In genomic region chr2:123993728-123994323, GRCh38 we compare ENCODE assay signal across 8 cellular contexts. TPM values are rescaled to one million over a fixed set of nuclear protein-coding genes. Genes with fewer than 3 reads are reported as not detected.
DNase-seq lines count a peak whose midpoint lies in the region; ATAC-seq and TF ChIP-seq lines count a peak whose summit lies in the region.

No MANE protein-coding gene starts in this region.

- peak; percentile 13 for DNase-seq in A172 (ENCODE audit: low spot score)
- no peak for DNase-seq in GM06990 (ENCODE audit: extremely low read depth, insufficient read length)
- peak; percentile 47 for DNase-seq in NT2/D1 (ENCODE audit: low read depth, low spot score)
- peak; percentile 82 for DNase-seq in endodermal cell
- no peak for DNase-seq in effector memory CD4-positive, alpha-beta T cell

- H3K36me3 Mint-ChIP-seq in endodermal cell (ENCODE audit: low read depth) (no peaks in the 10 kb centered on the region), nephron (ENCODE audit: low read depth) (no peaks in the 10 kb centered on the region)

- WGBS in endodermal cell (ENCODE audit: insufficient coverage in 1 of 2, insufficient read length in 1 of 2), 2 experiments: 62 to 66% methylated on average over 6 to 8 of the region's 8 CpGs

- H3K9me3 Mint-ChIP-seq in endodermal cell (peaks cover 3% of the 10 kb centered on the region), nephron (peaks cover 7% of the 10 kb centered on the region)

- H3K27me3 ChIP-seq in GM06990 (replicated peaks; ENCODE audit: control insufficient read depth, insufficient read depth, low read length) (no peaks in the 10 kb centered on the region), NT2/D1 (ENCODE audit: insufficient read depth, insufficient read length) (no peaks in the 10 kb centered on the region), endodermal cell (ENCODE audit: control insufficient read depth, insufficient read depth, low read length, poor library complexity, severe bottlenecking) (no peaks in the 10 kb centered on the region)
- H3K27me3 ChIP-seq in effector memory CD4-positive, alpha-beta T cell (replicated peaks; ENCODE audit: control insufficient read depth, insufficient read depth, low read length, poor library complexity, severe bottlenecking): no peaks in the 10 kb centered on the region

- no peaks in the 10 kb centered on the region for H3K36me3 ChIP-seq in GM06990 (ENCODE audit: control insufficient read depth, insufficient read depth, low read length)
- no peaks in the 10 kb centered on the region for H3K36me3 ChIP-seq in NT2/D1 (ENCODE audit: insufficient read depth, insufficient read length, low read length)
- no peaks in the 10 kb centered on the region for H3K36me3 ChIP-seq in endodermal cell (ENCODE audit: control insufficient read depth, insufficient read depth, low read length)
- H3K36me3 ChIP-seq in effector memory CD4-positive, alpha-beta T cell (ENCODE audit: control insufficient read depth, insufficient read depth, low read length): no peaks in the 10 kb centered on the region

- no peaks in the 10 kb centered on the region for H3K27me3 Mint-ChIP-seq in endodermal cell (ENCODE audit: insufficient read depth)
- no peaks in the 10 kb centered on the region for H3K27me3 Mint-ChIP-seq in nephron (ENCODE audit: low read depth)

- no peak overlapping the region for H3K27ac ChIP-seq in endodermal cell (ENCODE audit: low read depth, low read length)
- H3K27ac ChIP-seq in effector memory CD4-positive, alpha-beta T cell (ENCODE audit: insufficient read depth, low read length, poor library complexity, severe bottlenecking): no peak overlapping the region

- TF ChIP-seq CTCF in GM06990 (IDR thresholded peaks at IDR 0.05; ENCODE audit: insufficient read depth, low read length, poor library complexity, severe bottlenecking) (peak; percentile 37), endodermal cell (conservative IDR thresholded peaks at IDR 0.05) (peak; percentile 85), nephron (IDR thresholded peaks at IDR 0.05; ENCODE audit: unreplicated experiment in 3 of 3) (peak; percentile 36 to 67 (median 46))

- H3K4me3 ChIP-seq in GM06990 (replicated peaks; ENCODE audit: low read depth, low read length) (no peak overlapping the region), NT2/D1 (ENCODE audit: insufficient read length, low read depth) (no peak overlapping the region), endodermal cell (ENCODE audit: low read length) (no peak overlapping the region)
- no peak overlapping the region for H3K4me3 ChIP-seq in effector memory CD4-positive, alpha-beta T cell (ENCODE audit: insufficient read depth, low read depth, low read length, poor library complexity, severe bottlenecking)

- no peaks in the 10 kb centered on the region for H3K4me1 ChIP-seq in NT2/D1 (ENCODE audit: insufficient read depth, insufficient read length)
- no peaks in the 10 kb centered on the region for H3K4me1 ChIP-seq in endodermal cell (ENCODE audit: control insufficient read depth, insufficient read depth, low read length)
- no peaks in the 10 kb centered on the region for H3K4me1 ChIP-seq in effector memory CD4-positive, alpha-beta T cell (ENCODE audit: control insufficient read depth, insufficient read depth, low read length, poor library complexity, severe bottlenecking)

- H3K27ac Mint-ChIP-seq in endodermal cell (no peak overlapping the region), nephron (no peak overlapping the region)

- H3K9ac ChIP-seq in NT2/D1 (ENCODE audit: insufficient read length, low read depth): no peak overlapping the region
- no peak overlapping the region for H3K9ac ChIP-seq in endodermal cell (ENCODE audit: extremely low read depth, low read length, poor library complexity, severe bottlenecking)

- peak; percentile 92 for ATAC-seq in HG02759 (IDR thresholded peaks at IDR 0.05; ENCODE audit: unreplicated experiment)
- no peak for ATAC-seq in GM21381 (IDR thresholded peaks at IDR 0.05; ENCODE audit: unreplicated experiment)

- H3K4me3 Mint-ChIP-seq in endodermal cell: no peak overlapping the region
- no peak overlapping the region for H3K4me3 Mint-ChIP-seq in nephron

- H3K4me1 Mint-ChIP-seq in endodermal cell (no peaks in the 10 kb centered on the region), nephron (no peaks in the 10 kb centered on the region)

- H3K9me3 ChIP-seq in NT2/D1 (ENCODE audit: insufficient read depth, low read length) (no peaks in the 10 kb centered on the region), endodermal cell (ENCODE audit: control insufficient read depth, low read length) (peaks cover 11% of the 10 kb centered on the region)
- no peaks in the 10 kb centered on the region for H3K9me3 ChIP-seq in effector memory CD4-positive, alpha-beta T cell (ENCODE audit: control insufficient read depth, low read length)

RNA-seq across cellular contexts. Expression of gene CNTNAP5, which starts 31.3 kb away (rescaled TPM):
- total RNA-seq in A172 (2014; rRNA removed; shearing (Covaris generic)): not detected in 2 replicates
- 1 to 10 TPM in 1 of 2 donors, under 1 TPM in 1; 0.70 to 4.4 TPM for total RNA-seq in endodermal cell
- polyA plus RNA-seq in endodermal cell (2013, experiment 1 of 2): 0.46 TPM
- polyA plus RNA-seq in endodermal cell (2013, experiment 2 of 2): 0.37 TPM

Comparison
In these comparisons a context has a peak if more than half of its experiments do, and no peak if none do; other contexts are left out.
1. DNase-seq: peak in A172 (single experiment), NT2/D1 (single experiment) and endodermal cell (single experiment); none in GM06990 (single experiment) and effector memory CD4-positive, alpha-beta T cell (0 of 3).
2. Peak in every context shown above with its lines, with median percentiles within 50 percentile points of each other: CTCF ChIP-seq.